ENCODE assay signal across 16 cellular contexts in genomic region chr18:38752430-38752829, GRCh38.
A peak's percentile ranks its signal among the peaks of the same experiment; 100 is the strongest.
DNase-seq lines count a peak whose midpoint lies in the region; ATAC-seq and TF ChIP-seq lines count a peak whose summit lies in the region.
"Had no signal": no experiment of that assay in that cellular context is flagged by ENCODE, and none has a peak within 500 bp of the region (broad histone marks: within the 10 kb centered on the region; RNA-seq: fewer than 3 reads in every experiment).

No MANE protein-coding gene starts in this region.

- no peaks in the 10 kb centered on the region for H3K36me3 Mint-ChIP-seq in brain
- no peaks in the 10 kb centered on the region for H3K36me3 Mint-ChIP-seq in endothelial cell (ENCODE audit: low read depth, unreplicated experiment)

- ATAC-seq in GM19328 (IDR thresholded peaks at IDR 0.05; ENCODE audit: unreplicated experiment) = peak; percentile 54
- peak; percentile 66 for ATAC-seq in HG02884 (IDR thresholded peaks at IDR 0.05; ENCODE audit: unreplicated experiment)
- ATAC-seq in left ventricle myocardium superior = no peak
- ATAC-seq: HCT116, left lobe of liver had no signal

- DNase-seq in GM13976 (ENCODE audit: low spot score) (peak; percentile 11), left ventricle myocardium superior (no peak), endothelial cell (ENCODE audit: low spot score) (no peak), GOT3 (lab: John Stamatoyannopoulos, UW) (no peak), DMS 273 treated with DMSO at 0.1 percent for 48 hours (lab: John Stamatoyannopoulos, UW) (no peak)
- DNase-seq: activated CD4-positive, CD25-positive, alpha-beta regulatory T cell; activated T-cell treated with anti-CD3 and anti-CD28 coated beads, Interleukin-2, amount 50 U/mL, for 1 hour; erythroblast; NCI-H1930; NCI-H82; thyroid gland had no signal

- H3K27me3 Mint-ChIP-seq in brain (no peaks in the 10 kb centered on the region), endothelial cell (ENCODE audit: unreplicated experiment) (no peaks in the 10 kb centered on the region)

- H3K4me3 Mint-ChIP-seq in brain (peak overlapping the region in 1 of 5 experiments; percentile 68), endothelial cell (ENCODE audit: unreplicated experiment) (no peak overlapping the region)

- H3K9me3 Mint-ChIP-seq in brain (no peaks in the 10 kb centered on the region), endothelial cell (ENCODE audit: unreplicated experiment) (no peaks in the 10 kb centered on the region)

- H3K27ac Mint-ChIP-seq in brain = peak overlapping the region; percentile 19 to 94 (median 77)
- H3K27ac Mint-ChIP-seq in endothelial cell (ENCODE audit: unreplicated experiment) = no peak overlapping the region

- intact Hi-C loops in left ventricle myocardium superior (cut with micrococcal nuclease) = no loop called here

- peaks cover 20% of the 10 kb centered on the region for H3K4me1 Mint-ChIP-seq in brain
- H3K4me1 Mint-ChIP-seq in endothelial cell (ENCODE audit: unreplicated experiment) = no peaks in the 10 kb centered on the region

- TF ChIP-seq CTCF in GM13976 (IDR thresholded peaks at IDR 0.05; ENCODE audit: borderline replicate concordance, control extremely low read depth, extremely low read depth, insufficient read depth, missing control alignments) (no peak), brain (conservative IDR thresholded peaks at IDR 0.05) (no peak), endothelial cell (IDR thresholded peaks at IDR 0.05; ENCODE audit: unreplicated experiment) (no peak)

- in situ Hi-C loops in GM13976 (cut with MboI; ENCODE audit: low sequenced_read_pairs, unreplicated experiment) = no loop called here
